In the genomic region with DNA sequence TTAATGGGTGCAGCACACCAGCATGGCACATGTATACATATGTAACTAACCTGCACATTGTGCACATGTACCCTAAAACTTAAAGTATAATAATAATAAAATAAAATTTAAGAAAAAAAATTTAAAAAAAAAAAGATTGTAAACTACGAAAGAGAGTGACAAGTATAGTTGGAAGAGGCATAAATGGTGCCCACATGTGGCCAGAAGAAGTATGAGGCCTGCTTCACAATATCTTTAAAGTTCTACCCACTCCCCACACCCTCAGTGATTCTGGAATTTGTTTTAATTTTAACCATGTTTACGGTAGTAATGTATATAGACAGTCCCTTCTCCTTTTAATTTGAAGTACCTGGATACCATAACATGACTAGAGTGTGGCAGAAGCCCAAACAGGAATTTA, we compare ENCODE assay signal across 26 cellular contexts.
A peak's percentile ranks its signal among the peaks of the same experiment; 100 is the strongest.
DNase-seq lines count a peak whose midpoint lies in the region; ATAC-seq and TF ChIP-seq lines count a peak whose summit lies in the region.
"Had no signal": no experiment of that assay in that cellular context is flagged by ENCODE, and none has a peak within 500 bp of the region (broad histone marks: within the 10 kb centered on the region; RNA-seq: fewer than 3 reads in every experiment).

No MANE protein-coding gene starts in this region.

- intact Hi-C loops in posterior cingulate gyrus (cut with DNase I) = no loop called here

- H3K9me3 Mint-ChIP-seq in GM23338 = no peaks in the 10 kb centered on the region
- H3K9me3 Mint-ChIP-seq in activated naive CD8-positive, alpha-beta T cell treated with anti-CD3 and anti-CD28 coated beads for 36 hours = no peaks in the 10 kb centered on the region
- H3K9me3 Mint-ChIP-seq: activated CD4-positive, alpha-beta memory T cell treated with anti-CD3 and anti-CD28 coated beads, Interleukin-2, amount 10 ng/mL, durations not matched to agents 7 days and 5 days; activated naive CD8-positive, alpha-beta T cell treated with anti-CD3 and anti-CD28 coated beads, Interleukin-2, amount 50 U/mL, for 24 hours had no signal

- no peaks in the 10 kb centered on the region for H3K4me1 Mint-ChIP-seq in GM23338
- no peaks in the 10 kb centered on the region for H3K4me1 Mint-ChIP-seq in activated naive CD8-positive, alpha-beta T cell treated with anti-CD3 and anti-CD28 coated beads for 36 hours
- H3K4me1 Mint-ChIP-seq: activated CD4-positive, alpha-beta memory T cell treated with anti-CD3 and anti-CD28 coated beads, Interleukin-2, amount 10 ng/mL, durations not matched to agents 7 days and 5 days; activated naive CD8-positive, alpha-beta T cell treated with anti-CD3 and anti-CD28 coated beads, Interleukin-2, amount 50 U/mL, for 24 hours had no signal

- no peaks in the 10 kb centered on the region for H3K36me3 ChIP-seq in GM23338 (ENCODE audit: insufficient read depth)
- no peaks in the 10 kb centered on the region for H3K36me3 ChIP-seq in RWPE2 (ENCODE audit: low read depth)
- H3K36me3 ChIP-seq: BE2C, upper lobe of right lung had no signal

- H3K9me3 ChIP-seq in RWPE2 (ENCODE audit: severe bottlenecking) = no peaks in the 10 kb centered on the region
- H3K9me3 ChIP-seq: BE2C, upper lobe of right lung had no signal

- no peak overlapping the region for H3K4me3 ChIP-seq in GM23338
- no peak overlapping the region for H3K4me3 ChIP-seq in RWPE2 (ENCODE audit: severe bottlenecking)
- H3K4me3 ChIP-seq in choroid plexus epithelial cell (ENCODE audit: low read depth, low read length) = no peak overlapping the region
- H3K4me3 ChIP-seq in retinal pigment epithelial cell (ENCODE audit: low read length) = no peak overlapping the region
- H3K4me3 ChIP-seq: skin epidermis, upper lobe of right lung had no signal

- no peaks in the 10 kb centered on the region; the same call in 2 of the 3 replicates for H3K36me3 Mint-ChIP-seq in GM23338 (ENCODE audit: low read depth)
- no peaks in the 10 kb centered on the region for H3K36me3 Mint-ChIP-seq in activated naive CD8-positive, alpha-beta T cell treated with anti-CD3 and anti-CD28 coated beads for 36 hours

- H3K4me1 ChIP-seq in GM23338 (ENCODE audit: insufficient read depth) (no peaks in the 10 kb centered on the region), RWPE2 (ENCODE audit: insufficient read depth, poor library complexity, severe bottlenecking) (no peaks in the 10 kb centered on the region)
- H3K4me1 ChIP-seq: BE2C, upper lobe of right lung had no signal

- H4K20me1 ChIP-seq in GM23338 (replicated peaks; ENCODE audit: insufficient read depth) = no peaks in the 10 kb centered on the region

- no peaks in the 10 kb centered on the region for H3K27me3 ChIP-seq in GM23338 (ENCODE audit: insufficient read depth)
- H3K27me3 ChIP-seq in RWPE2 (ENCODE audit: insufficient read depth, poor library complexity, severe bottlenecking) = no peaks in the 10 kb centered on the region
- H3K27me3 ChIP-seq: BE2C, upper lobe of right lung had no signal

- no peak for DNase-seq in GM23338 (ENCODE audit: low spot score)
- no peak for DNase-seq in RWPE2 (ENCODE audit: low spot score)
- DNase-seq in choroid plexus epithelial cell (ENCODE audit: low read depth) = peak; percentile 30
- no peak for DNase-seq in retinal pigment epithelial cell (ENCODE audit: low read depth)
- no peak for DNase-seq in posterior cingulate gyrus
- DNase-seq in islet precursor cell = no peak
- no peak for DNase-seq in activated naive CD8-positive, alpha-beta T cell treated with anti-CD3 and anti-CD28 coated beads for 36 hours
- DNase-seq: activated CD4-positive, alpha-beta memory T cell treated with anti-CD3 and anti-CD28 coated beads, Interleukin-2, amount 10 ng/mL, durations not matched to agents 7 days and 5 days; activated effector memory CD4-positive, alpha-beta T cell treated with Interleukin-2 at 50 U/mL for 16 hours; activated naive CD8-positive, alpha-beta T cell treated with anti-CD3 and anti-CD28 coated beads, Interleukin-2, amount 50 U/mL, for 24 hours; activated T-cell treated with anti-CD3 and anti-CD28 coated beads for 4 hours; BE2C; COR-L47; DND-41; H7; head of caudate nucleus; NCI-H1092; NCI-H2029 treated with DMSO at 0.1 percent for 48 hours; NCI-H226; stimulated activated CD4-positive, alpha-beta T cell treated with anti-CD3 and anti-CD28 coated beads, Interleukin-2, amount 100 ng/mL, for 24 hours; substantia nigra; upper lobe of right lung had no signal

- no peak overlapping the region for H3K27ac Mint-ChIP-seq in GM23338
- H3K27ac Mint-ChIP-seq in activated naive CD8-positive, alpha-beta T cell treated with anti-CD3 and anti-CD28 coated beads for 36 hours = no peak overlapping the region
- H3K27ac Mint-ChIP-seq: activated CD4-positive, alpha-beta memory T cell treated with anti-CD3 and anti-CD28 coated beads, Interleukin-2, amount 10 ng/mL, durations not matched to agents 7 days and 5 days; activated naive CD8-positive, alpha-beta T cell treated with anti-CD3 and anti-CD28 coated beads, Interleukin-2, amount 50 U/mL, for 24 hours had no signal

- H3F3A ChIP-seq in GM23338 (replicated peaks; ENCODE audit: low read depth) = no peaks in the 10 kb centered on the region

- H3K4me2 ChIP-seq in GM23338 = no peak overlapping the region

- no peaks in the 10 kb centered on the region for H3K9me2 ChIP-seq in GM23338 (ENCODE audit: insufficient read depth)

- no peak overlapping the region for H3K4me3 Mint-ChIP-seq in GM23338
- H3K4me3 Mint-ChIP-seq in activated naive CD8-positive, alpha-beta T cell treated with anti-CD3 and anti-CD28 coated beads for 36 hours = no peak overlapping the region
- H3K4me3 Mint-ChIP-seq: activated CD4-positive, alpha-beta memory T cell treated with anti-CD3 and anti-CD28 coated beads, Interleukin-2, amount 10 ng/mL, durations not matched to agents 7 days and 5 days; activated naive CD8-positive, alpha-beta T cell treated with anti-CD3 and anti-CD28 coated beads, Interleukin-2, amount 50 U/mL, for 24 hours had no signal

- no peaks in the 10 kb centered on the region for H3K27me3 Mint-ChIP-seq in GM23338 (ENCODE audit: insufficient read depth, low read depth, poor library complexity)
- H3K27me3 Mint-ChIP-seq in activated naive CD8-positive, alpha-beta T cell treated with anti-CD3 and anti-CD28 coated beads for 36 hours = peaks cover 3% of the 10 kb centered on the region
- H3K27me3 Mint-ChIP-seq: activated CD4-positive, alpha-beta memory T cell treated with anti-CD3 and anti-CD28 coated beads, Interleukin-2, amount 10 ng/mL, durations not matched to agents 7 days and 5 days had no signal

- ATAC-seq in GM23338 (no peak), RWPE2 (ENCODE audit: low read depth) (no peak), HG02798 (IDR thresholded peaks at IDR 0.05; ENCODE audit: poor library complexity, unreplicated experiment) (no peak)
- ATAC-seq: activated CD4-positive, CD25-positive, alpha-beta regulatory T cell treated with anti-CD3 and anti-CD28 coated beads, Interleukin-2, amount 50 U/mL, for 24 hours; activated naive CD8-positive, alpha-beta T cell treated with anti-CD3 and anti-CD28 coated beads, Interleukin-2, amount 50 U/mL, for 24 hours; upper lobe of right lung had no signal

- no peaks in the 10 kb centered on the region for H3K79me2 ChIP-seq in GM23338 (replicated peaks; ENCODE audit: insufficient read depth)

- no peak overlapping the region for H3K27ac ChIP-seq in GM23338 (ENCODE audit: low read depth)
- no peak overlapping the region for H3K27ac ChIP-seq in RWPE2 (ENCODE audit: poor library complexity, severe bottlenecking)
- H3K27ac ChIP-seq: HL-60, skin epidermis, upper lobe of right lung had no signal

- no peak overlapping the region for H2AFZ ChIP-seq in GM23338

- peak; percentile 21 to 44; a peak in 3 of 4 replicates for TF ChIP-seq CTCF in GM23338 (conservative IDR thresholded peaks at IDR 0.05; ENCODE audit: low read depth in 2 of 2)
- peak; percentile 9 for TF ChIP-seq CTCF in RWPE2 (IDR thresholded peaks at IDR 0.05; ENCODE audit: poor library complexity, severe bottlenecking)
- TF ChIP-seq CTCF in choroid plexus epithelial cell (conservative IDR thresholded peaks at IDR 0.05; ENCODE audit: low read depth, low read length) = peak; percentile 54
- TF ChIP-seq CTCF in retinal pigment epithelial cell (conservative IDR thresholded peaks at IDR 0.05; ENCODE audit: low read depth, low read length) = peak; percentile 37

TF ChIP-seq in GM23338, 12 proteins besides CTCF, POLR2A, EP300 and RAD21:
- TF ChIP-seq ZNF331 (CRISPR knock-in tag; IDR thresholded peaks at IDR 0.05; ENCODE audit: low read depth) (no peak), REST (IDR thresholded peaks at IDR 0.05; ENCODE audit: unreplicated experiment) (no peak), STAT1 (IDR thresholded peaks at IDR 0.05; ENCODE audit: unreplicated experiment) (no peak)
